10 cellular contexts compared by ENCODE assay signal in genomic region chr1:62356257-62356835, GRCh38. TPM values are rescaled to one million over a fixed set of nuclear protein-coding genes. Genes with fewer than 3 reads are reported as not detected.
DNase-seq lines count a peak whose midpoint lies in the region; ATAC-seq and TF ChIP-seq lines count a peak whose summit lies in the region.
"Had no signal": no experiment of that assay in that cellular context is flagged by ENCODE, and none has a peak within 500 bp of the region (broad histone marks: within the 10 kb centered on the region; RNA-seq: fewer than 3 reads in every experiment).

No MANE protein-coding gene starts in this region.

- H3K36me3 Mint-ChIP-seq in endothelial cell (ENCODE audit: low read depth, unreplicated experiment) (no peaks in the 10 kb centered on the region), nephron progenitor cell (ENCODE audit: low read depth) (no peaks in the 10 kb centered on the region)

- ATAC-seq in GM18907 (IDR thresholded peaks at IDR 0.05; ENCODE audit: unreplicated experiment), result peak; percentile 65

- POLR2A ChIA-PET in AG04449 (lab: Yijun Ruan, JAX), result no interaction called here

- CTCF ChIA-PET in AG04449 (lab: Yijun Ruan, JAX), result no interaction called here

- in situ Hi-C loops in G401 (cut with HindIII; ENCODE audit: low sequenced_read_pairs), result no loop called here

- H3K27me3 Mint-ChIP-seq in endothelial cell (ENCODE audit: unreplicated experiment) (peaks cover 11% of the 10 kb centered on the region), nephron progenitor cell (ENCODE audit: low read depth, poor library complexity) (peaks cover 5% of the 10 kb centered on the region)

- H3K4me1 Mint-ChIP-seq in endothelial cell (ENCODE audit: unreplicated experiment) (peaks cover 17% of the 10 kb centered on the region), nephron progenitor cell (peaks cover 9% of the 10 kb centered on the region)

- no peak overlapping the region for H3K4me3 Mint-ChIP-seq in endothelial cell (ENCODE audit: unreplicated experiment)
- H3K4me3 Mint-ChIP-seq in nephron progenitor cell, result no peak overlapping the region

- H3K9me3 Mint-ChIP-seq in endothelial cell (ENCODE audit: unreplicated experiment) (no peaks in the 10 kb centered on the region), nephron progenitor cell (no peaks in the 10 kb centered on the region)

- H3K4me3 ChIP-seq in AG04449 (ENCODE audit: low read depth, low read length), result no peak overlapping the region
- H3K4me3 ChIP-seq: spleen had no signal

- H3K27ac ChIP-seq in epithelial cell of prostate, result no peak overlapping the region
- H3K27ac ChIP-seq: spleen had no signal

- TF ChIP-seq CTCF in AG04449 (IDR thresholded peaks at IDR 0.05; ENCODE audit: insufficient read depth, low read length, missing control alignments) (no peak), endothelial cell (IDR thresholded peaks at IDR 0.05; ENCODE audit: unreplicated experiment) (no peak), nephron progenitor cell (IDR thresholded peaks at IDR 0.05) (no peak)

- H3K27ac Mint-ChIP-seq in endothelial cell (ENCODE audit: unreplicated experiment) (no peak overlapping the region), nephron progenitor cell (no peak overlapping the region)

- peak; percentile 23 for DNase-seq in AG04449 (ENCODE audit: low read depth, low spot score)
- DNase-seq in MV-4-11 (lab: John Stamatoyannopoulos, UW), result peak; percentile 84
- peak; percentile 70 for DNase-seq in epithelial cell of prostate (ENCODE audit: low read depth, low spot score)
- DNase-seq in G401 (ENCODE audit: low spot score), result no peak
- DNase-seq in hippocampal formation (lab: John Stamatoyannopoulos, UW), result no peak
- DNase-seq in endothelial cell (ENCODE audit: low spot score), result no peak
- DNase-seq in nephron progenitor cell, result no peak

RNA-seq across cellular contexts. Expression of gene KANK4, which starts 37.1 kb away (rescaled TPM):
- total RNA-seq in G401 (2014; rRNA removed; shearing (Covaris generic)), result not detected in 2 replicates
- total RNA-seq in endothelial cell (ENCODE audit: unreplicated experiment), result 1.4 TPM
- total RNA-seq: dermis microvascular lymphatic vessel endothelial cell had no signal

Comparison
In these comparisons a context has a peak if more than half of its experiments do, and no peak if none do; other contexts are left out.
1. DNase-seq: peak in AG04449 (single experiment), MV-4-11 (single experiment) and epithelial cell of prostate (single experiment); none in G401 (single experiment), hippocampal formation (0 of 2), endothelial cell (single experiment) and nephron progenitor cell (single experiment).